ENCODE assay signal across 8 cellular contexts in genomic region chr16:83952940-83953795, GRCh38. TPM values are rescaled to one million over a fixed set of nuclear protein-coding genes. Genes with fewer than 3 reads are reported as not detected.
DNase-seq lines count a peak whose midpoint lies in the region; ATAC-seq and TF ChIP-seq lines count a peak whose summit lies in the region.

TSS of gene OSGIN1 (plus strand) at chr16:83953240. CDS start at chr16:83957672, 4,432 bp downstream.

- H3K79me2 ChIP-seq in neural progenitor cell (ENCODE audit: low read depth): no peaks in the 10 kb centered on the region

- H3K27ac Mint-ChIP-seq in neural progenitor cell: peak within 1 kb of the TSS; percentile 81

- H3F3A ChIP-seq in neural progenitor cell (ENCODE audit: low read depth): peaks cover 11% of the 10 kb centered on the region

- H3K9me3 ChIP-seq in neural progenitor cell (ENCODE audit: low read depth): no peaks in the 10 kb centered on the region

- TF ChIP-seq RAD21 in Ishikawa (IDR thresholded peaks at IDR 0.05; ENCODE audit: low read depth): no peak

- H2AFZ ChIP-seq in neural progenitor cell (replicated peaks): peak within 1 kb of the TSS; percentile 45

- no peak within 1 kb of the TSS for H3K4me3 Mint-ChIP-seq in neural progenitor cell

- no peaks in the 10 kb centered on the region for H3K36me3 Mint-ChIP-seq in neural progenitor cell

- CTCF ChIA-PET in RWPE1 (lab: Yijun Ruan, JAX): interaction anchor here (0.6 to 1.9 kb wide), 11 partner anchors 18 to 117 kb away, joined by 3 to 16 read pairs (median 4); no protein-coding TSS in a partner anchor

- peak within 1 kb of the TSS; percentile 69 for H3K4me2 ChIP-seq in neural progenitor cell

- H3K27ac ChIP-seq in RWPE1: peak within 1 kb of the TSS; percentile 92
- no peak within 1 kb of the TSS for H3K27ac ChIP-seq in neural progenitor cell
- peak within 1 kb of the TSS; percentile 86 for H3K27ac ChIP-seq in substantia nigra (ENCODE audit: low read depth, low read length, poor library complexity, severe bottlenecking)

- no peaks in the 10 kb centered on the region for H3K36me3 ChIP-seq in neural progenitor cell

- ATAC-seq in GM21529 (IDR thresholded peaks at IDR 0.05; ENCODE audit: unreplicated experiment): peak; percentile 87

- H3K9me3 Mint-ChIP-seq in neural progenitor cell: peaks cover 7% of the 10 kb centered on the region

- POLR2A ChIA-PET in RWPE1 (lab: Yijun Ruan, JAX; ENCODE audit: low non-redundant PET): no interaction called here

- peaks cover 6% of the 10 kb centered on the region for H3K27me3 Mint-ChIP-seq in neural progenitor cell (ENCODE audit: insufficient read depth, low read depth)

- TF ChIP-seq CTCF in RWPE1 (conservative IDR thresholded peaks at IDR 0.05; ENCODE audit: low read depth): no peak
- no peak for TF ChIP-seq CTCF in foreskin fibroblast (IDR thresholded peaks at IDR 0.05; ENCODE audit: low read depth, low read length)
- TF ChIP-seq CTCF in neural progenitor cell (IDR thresholded peaks at IDR 0.05): no peak

- H3K4me3 ChIP-seq in foreskin fibroblast (ENCODE audit: low read depth in 1 of 2, low read length in 2 of 2): peak within 1 kb of the TSS; percentile 60 to 67
- H3K4me3 ChIP-seq in neural progenitor cell: peak within 1 kb of the TSS; percentile 38

- DNase-seq in DMS114 treated with DMSO at 0.1 percent for 48 hours (lab: John Stamatoyannopoulos, UW; ENCODE audit: unreplicated experiment) (peak; percentile 15), RWPE1 (ENCODE audit: low spot score) (peak; percentile 95), foreskin fibroblast (peak; percentile 93 to 98), neural progenitor cell (ENCODE audit: low spot score) (peak; percentile 59), substantia nigra (lab: John Stamatoyannopoulos, UW) (peak; percentile 39 to 94 (median 77))
- peak; percentile 89 for DNase-seq in activated effector memory CD4-positive, alpha-beta T cell treated with anti-CD3 and anti-CD28 coated beads, Interleukin-2, amount 50 U/mL, for 16 hours

- no peak within 1 kb of the TSS for H3K9ac ChIP-seq in neural progenitor cell

- peaks cover 13% of the 10 kb centered on the region for H3K4me1 Mint-ChIP-seq in neural progenitor cell

- no peaks in the 10 kb centered on the region for H4K20me1 ChIP-seq in neural progenitor cell (ENCODE audit: low read depth)

- peak; percentile 58 for TF ChIP-seq EP300 in Ishikawa (IDR thresholded peaks at IDR 0.05; ENCODE audit: borderline replicate concordance)

- H3K27me3 ChIP-seq in neural progenitor cell: peaks cover 20% of the 10 kb centered on the region

- peaks cover 10% of the 10 kb centered on the region for H3K4me1 ChIP-seq in neural progenitor cell

TF ChIP-seq in Ishikawa, 13 proteins besides CTCF, POLR2A, EP300 and RAD21:
- TF ChIP-seq FOXM1 (IDR thresholded peaks at IDR 0.05; ENCODE audit: borderline replicate concordance, low read depth): no peak
- peak; percentile 78 for TF ChIP-seq MAX (IDR thresholded peaks at IDR 0.05)
- TF ChIP-seq USF1 (IDR thresholded peaks at IDR 0.05): peak; percentile 62
- peak; percentile 83 for TF ChIP-seq NFIC (IDR thresholded peaks at IDR 0.05)
- TF ChIP-seq TAF1 (IDR thresholded peaks at IDR 0.05; ENCODE audit: low read depth): peak; percentile 30
- TF ChIP-seq ZBTB7A (IDR thresholded peaks at IDR 0.05; ENCODE audit: low read depth): peak; percentile 43; the same call in 1 of the 2 replicates
- TF ChIP-seq CEBPB (IDR thresholded peaks at IDR 0.05): no peak; the same call in 1 of the 2 replicates
- TF ChIP-seq TCF12 (IDR thresholded peaks at IDR 0.05; ENCODE audit: low read depth): 0 out of 2 replicates have a peak, but pooled peaks have one; percentile 49
- 0 out of 2 replicates have a peak, but pooled peaks have one; percentile 33 for TF ChIP-seq REST (IDR thresholded peaks at IDR 0.05; ENCODE audit: low read depth)
- TF ChIP-seq YY1 (IDR thresholded peaks at IDR 0.05; ENCODE audit: low read depth): no peak
- TF ChIP-seq TEAD4 (IDR thresholded peaks at IDR 0.05): no peak; the same call in 1 of the 2 replicates
- no peak for TF ChIP-seq EGR1 (IDR thresholded peaks at IDR 0.05)
- no peak; the same call in 1 of the 2 replicates for TF ChIP-seq CREB1 (IDR thresholded peaks at IDR 0.05; ENCODE audit: low read depth)

RNA-seq across cellular contexts. Expression of gene OSGIN1, which starts in this region (rescaled TPM):
- total RNA-seq in neural progenitor cell (ENCODE audit: low replicate concordance): 0.77 TPM in 1 of 2 replicates, not detected in the other

Comparison
In these comparisons a context has a peak if more than half of its experiments do, and no peak if none do; other contexts are left out.
1. Peak in DNase-seq, H3K4me3 ChIP-seq and H3K4me2 ChIP-seq in neural progenitor cell; RNA of the gene not detected or under 1 TPM.
2. DNase-seq: peak in every context shown above with its lines; median percentile 96 in foreskin fibroblast; 95 in RWPE1; 89 in activated effector memory CD4-positive, alpha-beta T cell treated with anti-CD3 and anti-CD28 coated beads, Interleukin-2, amount 50 U/mL, for 16 hours; 77 in substantia nigra; 59 in neural progenitor cell; 15 in DMS114 treated with DMSO at 0.1 percent for 48 hours.